Comparison of ENCODE assay signal across 8 cellular contexts in the genomic region with DNA sequence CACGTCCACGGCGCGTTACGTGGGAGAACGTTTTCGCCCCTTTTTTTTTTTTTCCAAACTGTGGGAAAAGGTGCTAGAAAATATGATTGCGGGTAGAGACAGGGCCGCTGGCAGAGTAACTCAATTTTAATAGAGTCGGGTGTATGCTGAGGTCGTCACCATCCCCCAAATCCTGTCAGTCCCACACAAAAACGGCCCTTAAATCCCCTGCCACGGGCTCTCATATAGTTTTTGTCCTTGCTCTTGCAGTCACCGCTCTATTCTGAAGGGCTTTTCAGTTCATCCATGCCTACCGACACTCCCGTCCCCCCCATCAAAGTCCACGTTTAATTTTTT. TPM values are rescaled to one million over a fixed set of nuclear protein-coding genes. Genes with fewer than 3 reads are reported as not detected.
DNase-seq lines count a peak whose midpoint lies in the region; ATAC-seq, FAIRE-seq and TF ChIP-seq lines count a peak whose summit lies in the region.

No MANE protein-coding gene starts in this region.

- FAIRE-seq in bronchial epithelial cell (lab: Jason Lieb, UNC): no peak

- peak overlapping the region; percentile 71 for H3K9ac ChIP-seq in HUES6 (ENCODE audit: low read length)

- POLR2A ChIA-PET in CD4-positive, alpha-beta T cell (lab: Charles Lee): interaction anchor here (1.4 to 3.0 kb wide), 7 partner anchors 9 to 647 kb away, joined by 3 to 22 read pairs (median 10); a partner anchor contains a TSS

- no peaks in the 10 kb centered on the region for H3K27me3 Mint-ChIP-seq in CD4-positive, alpha-beta T cell
- no peaks in the 10 kb centered on the region for H3K27me3 Mint-ChIP-seq in memory B cell

- H3K4me3 ChIP-seq in HUES6 (ENCODE audit: low read depth, low read length) (peak overlapping the region; percentile 69), bronchial epithelial cell (ENCODE audit: low read depth, low read length) (peak overlapping the region; percentile 60), uterus (peak overlapping the region; percentile 73 to 77)

- H3K4me1 Mint-ChIP-seq in CD4-positive, alpha-beta T cell (ENCODE audit: low read depth): peaks cover 63% of the 10 kb centered on the region
- H3K4me1 Mint-ChIP-seq in memory B cell: peaks cover 22% of the 10 kb centered on the region

- peak overlapping the region; percentile 86 for H3K27ac ChIP-seq in CD4-positive, alpha-beta T cell (ENCODE audit: low read depth, low read length)
- peak overlapping the region; percentile 64; the same call in 1 of the 2 replicates for H3K27ac ChIP-seq in HUES6 (ENCODE audit: low read depth, low read length)
- peak overlapping the region; percentile 92 for H3K27ac ChIP-seq in uterus

- no peaks in the 10 kb centered on the region for H3K9me3 Mint-ChIP-seq in CD4-positive, alpha-beta T cell
- H3K9me3 Mint-ChIP-seq in memory B cell: no peaks in the 10 kb centered on the region

- TF ChIP-seq CTCF in CD4-positive, alpha-beta T cell (IDR thresholded peaks at IDR 0.05): no peak
- TF ChIP-seq CTCF in bronchial epithelial cell (IDR thresholded peaks at IDR 0.05; ENCODE audit: insufficient read depth, low read length, severe bottlenecking) (no peak), uterus (IDR thresholded peaks at IDR 0.05) (no peak)

- CTCF ChIA-PET in CD4-positive, alpha-beta T cell (lab: Charles Lee): interaction anchor here (1.4 to 2.6 kb wide), 3 partner anchors 27 to 85 kb away, joined by 3 to 18 read pairs (median 7); no protein-coding TSS in a partner anchor

- intact Hi-C loops in CD4-positive, alpha-beta T cell (cut with DNase I, micrococcal nuclease): loop anchor here (5.0 to 10.0 kb wide), 5 partner anchors 51 to 351 kb away; a partner anchor contains a TSS
- intact Hi-C loops in uterus (cut with DNase I; ENCODE audit: low total_unique reads): no loop called here

- no peaks in the 10 kb centered on the region for H3K27me3 ChIP-seq in CD4-positive, alpha-beta T cell (ENCODE audit: control insufficient read depth, insufficient read depth, low read length)
- H3K27me3 ChIP-seq in HUES6 (ENCODE audit: control insufficient read depth, insufficient read depth, low read length): no peaks in the 10 kb centered on the region
- H3K27me3 ChIP-seq in bronchial epithelial cell (ENCODE audit: control insufficient read depth, insufficient read depth, low read length): no peaks in the 10 kb centered on the region
- peaks cover 0 to 8% of the 10 kb centered on the region in 2 donors for H3K27me3 ChIP-seq in uterus

- peak overlapping the region; percentile 97 for H3K4me3 Mint-ChIP-seq in CD4-positive, alpha-beta T cell
- peak overlapping the region; percentile 92 for H3K4me3 Mint-ChIP-seq in memory B cell

- H3K36me3 Mint-ChIP-seq in CD4-positive, alpha-beta T cell (ENCODE audit: low read depth): peaks cover 27% of the 10 kb centered on the region
- H3K36me3 Mint-ChIP-seq in memory B cell: peaks cover 2% of the 10 kb centered on the region

- ATAC-seq in CD4-positive, alpha-beta T cell (ENCODE audit: poor library complexity): no peak
- ATAC-seq in memory B cell (ENCODE audit: low read depth) (no peak), GM21515 (IDR thresholded peaks at IDR 0.05; ENCODE audit: unreplicated experiment) (no peak), GM19324 (IDR thresholded peaks at IDR 0.05; ENCODE audit: low FRiP score, unreplicated experiment) (no peak)

- peaks cover 2% of the 10 kb centered on the region; the same call in 1 of the 2 replicates for H3K4me1 ChIP-seq in HUES6 (ENCODE audit: control insufficient read depth, insufficient read depth, low read length)
- no peaks in the 10 kb centered on the region for H3K4me1 ChIP-seq in uterus

- no peaks in the 10 kb centered on the region for H3K9me3 ChIP-seq in CD4-positive, alpha-beta T cell (ENCODE audit: control insufficient read depth, low read length)
- H3K9me3 ChIP-seq in HUES6 (ENCODE audit: control insufficient read depth, insufficient read depth, low read depth, low read length): no peaks in the 10 kb centered on the region
- H3K9me3 ChIP-seq in uterus: no peaks in the 10 kb centered on the region

- TF ChIP-seq POLR2A in uterus (IDR thresholded peaks at IDR 0.05): no peak

- H3K27ac Mint-ChIP-seq in CD4-positive, alpha-beta T cell: peak overlapping the region; percentile 98
- H3K27ac Mint-ChIP-seq in memory B cell: peak overlapping the region; percentile 98

- peak in 1 of 10 experiments; percentile 4 for DNase-seq in CD4-positive, alpha-beta T cell
- DNase-seq in bronchial epithelial cell (ENCODE audit: low read depth) (no peak), memory B cell (ENCODE audit: low spot score in 2 of 2) (no peak), uterus (no peak)
- DNase-seq in activated CD8-positive, alpha-beta memory T cell treated with anti-CD3 and anti-CD28 coated beads, Interleukin-2, amount 50 U/mL, for 48 hours: no peak

- H3K36me3 ChIP-seq in HUES6 (ENCODE audit: control insufficient read depth, insufficient read depth, low read length): peaks cover 5% of the 10 kb centered on the region; the same call in 1 of the 2 replicates
- H3K36me3 ChIP-seq in bronchial epithelial cell (ENCODE audit: control insufficient read depth, insufficient read depth, low read length): no peaks in the 10 kb centered on the region
- H3K36me3 ChIP-seq in uterus: no peaks in the 10 kb centered on the region

RNA-seq across cellular contexts. Expression of a gene that starts 0.8 kb away (rescaled TPM):
- 10 to 100 TPM; 59.9 to 67.7 TPM for total RNA-seq in CD4-positive, alpha-beta T cell
- total RNA-seq in bronchial epithelial cell (10.0 and 11.1 TPM in 2 replicates), uterus (100 to 1,000 TPM in 1 of 4 donors, 10 to 100 TPM in 3; 12.6 to 125 (median 46.8) TPM)
